1 cellular context compared by ENCODE assay signal in genomic region chr14:104172349-104172748, GRCh38.
TF ChIP-seq lines count a peak whose summit lies in the region.

No MANE protein-coding gene starts in this region.

TF ChIP-seq in GM23338, 12 proteins besides CTCF, POLR2A, EP300 and RAD21 (continued from another document):
- no peak for TF ChIP-seq ZNF462 (CRISPR knock-in tag; IDR thresholded peaks at IDR 0.05)
- TF ChIP-seq ETS1 (IDR thresholded peaks at IDR 0.05) = no peak
- TF ChIP-seq CREB1 (CRISPR knock-in tag; IDR thresholded peaks at IDR 0.05; ENCODE audit: low read depth) = no peak
- TF ChIP-seq EZH2phosphoT487 (IDR thresholded peaks at IDR 0.05; ENCODE audit: unreplicated experiment) = no peak
